ENCODE assay signal across 8 cellular contexts in the genomic region with DNA sequence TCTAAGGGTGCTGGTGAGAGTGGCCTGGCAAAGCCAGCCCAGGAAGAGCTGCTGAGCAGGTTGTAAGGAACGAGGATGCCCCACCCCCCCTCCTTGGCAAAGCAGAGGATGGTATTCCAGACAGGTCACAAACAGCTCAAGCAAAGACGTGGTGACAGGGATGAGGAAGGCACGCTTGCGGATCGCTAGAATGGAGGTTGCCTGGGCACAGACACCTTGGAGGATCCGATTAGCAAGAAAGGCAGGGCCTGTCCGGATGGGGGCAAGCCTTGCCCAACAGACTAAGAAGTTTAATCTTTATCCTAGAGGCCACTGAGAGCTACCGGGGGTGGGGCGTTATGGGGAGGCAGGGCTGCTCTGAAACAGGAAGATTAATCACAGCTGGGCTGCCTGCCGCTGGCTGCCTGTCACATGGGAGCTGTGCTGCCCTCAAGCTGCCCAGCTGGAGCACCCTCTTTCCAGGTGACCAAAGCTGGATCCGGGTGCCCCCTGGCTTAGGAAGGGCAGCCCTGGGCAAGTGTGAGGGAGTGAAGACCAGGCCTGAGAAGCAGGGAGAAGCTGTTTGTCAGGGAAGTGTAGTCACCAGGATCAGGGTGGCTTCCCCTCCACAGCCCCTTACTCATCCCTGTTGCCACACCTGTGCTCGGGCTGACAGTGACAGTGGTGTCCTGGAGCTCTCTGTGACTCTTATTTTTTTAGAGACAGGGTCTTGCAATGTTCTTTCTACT.
DNase-seq lines count a peak whose midpoint lies in the region; ATAC-seq and TF ChIP-seq lines count a peak whose summit lies in the region.

No MANE protein-coding gene starts in this region.

- H2AFZ ChIP-seq in OCI-LY3 (ENCODE audit: low read depth, low read length): no peak overlapping the region

- no peak overlapping the region for H3K27ac ChIP-seq in OCI-LY3 (ENCODE audit: low read length)

- H3K27ac Mint-ChIP-seq in stimulated activated effector memory CD8-positive, alpha-beta T cell treated with anti-CD3 and anti-CD28 coated beads, Interleukin-12 subunit alpha, Interleukin-12 subunit beta, amount 100 ng/mL, for 72 hours: peak overlapping the region; percentile 99

- no peak overlapping the region for H3K9ac ChIP-seq in OCI-LY3 (ENCODE audit: low read length)

- no peaks in the 10 kb centered on the region for H3K9me3 ChIP-seq in OCI-LY3 (ENCODE audit: insufficient read depth, low read length)

- peaks cover 88% of the 10 kb centered on the region for H3K4me1 Mint-ChIP-seq in stimulated activated effector memory CD8-positive, alpha-beta T cell treated with anti-CD3 and anti-CD28 coated beads, Interleukin-12 subunit alpha, Interleukin-12 subunit beta, amount 100 ng/mL, for 72 hours

- H3K36me3 ChIP-seq in OCI-LY3 (replicated peaks; ENCODE audit: low read depth, low read length): peaks cover 7% of the 10 kb centered on the region

- H3K79me2 ChIP-seq in OCI-LY3 (ENCODE audit: low read length): no peaks in the 10 kb centered on the region

- H3K9me3 Mint-ChIP-seq in stimulated activated effector memory CD8-positive, alpha-beta T cell treated with anti-CD3 and anti-CD28 coated beads, Interleukin-12 subunit alpha, Interleukin-12 subunit beta, amount 100 ng/mL, for 72 hours: no peaks in the 10 kb centered on the region

- no peak overlapping the region for H3K4me3 ChIP-seq in OCI-LY3 (ENCODE audit: low read length)

- H3K27me3 ChIP-seq in OCI-LY3 (ENCODE audit: low read depth, low read length): peaks cover under 1% of the 10 kb centered on the region; the same call in 1 of the 2 replicates

- no peak for TF ChIP-seq CTCF in OCI-LY3 (IDR thresholded peaks at IDR 0.05; ENCODE audit: low read depth, low read length)

- H3K4me1 ChIP-seq in OCI-LY3 (ENCODE audit: low read length): peaks cover 12% of the 10 kb centered on the region

- peak; percentile 36 for ATAC-seq in GM18498 (IDR thresholded peaks at IDR 0.05; ENCODE audit: unreplicated experiment)
- peak; percentile 48 for ATAC-seq in stimulated activated effector memory CD8-positive, alpha-beta T cell treated with anti-CD3 and anti-CD28 coated beads, Interleukin-12 subunit alpha, Interleukin-12 subunit beta, amount 100 ng/mL, for 72 hours
- no peak for ATAC-seq in HG02623 (IDR thresholded peaks at IDR 0.05; ENCODE audit: unreplicated experiment)
- no peak for ATAC-seq in HG03378 (IDR thresholded peaks at IDR 0.05; ENCODE audit: unreplicated experiment)
- no peak for ATAC-seq in GM21381 (IDR thresholded peaks at IDR 0.05; ENCODE audit: unreplicated experiment)

- 0 out of 2 replicates have a peak overlapping the region, but pooled peaks have one; percentile 3 for H3K4me2 ChIP-seq in OCI-LY3 (ENCODE audit: low read length)

- DNase-seq in activated effector memory CD4-positive, alpha-beta T cell treated with anti-CD3 and anti-CD28 coated beads, Interleukin-2, amount 50 U/mL, for 16 hours: peak; percentile 86
- DNase-seq in iris pigment epithelial cell (ENCODE audit: low read depth): peak; percentile 60
- peak in 1 of 2 donors; percentile 35 for DNase-seq in stimulated activated effector memory CD8-positive, alpha-beta T cell treated with anti-CD3 and anti-CD28 coated beads, Interleukin-12 subunit alpha, Interleukin-12 subunit beta, amount 100 ng/mL, for 72 hours (ENCODE audit: low spot score in 2 of 2)

- H4K20me1 ChIP-seq in OCI-LY3 (ENCODE audit: insufficient read depth, low read length): no peaks in the 10 kb centered on the region

- peak overlapping the region; percentile 94 for H3K4me3 Mint-ChIP-seq in stimulated activated effector memory CD8-positive, alpha-beta T cell treated with anti-CD3 and anti-CD28 coated beads, Interleukin-12 subunit alpha, Interleukin-12 subunit beta, amount 100 ng/mL, for 72 hours

- H3K36me3 Mint-ChIP-seq in stimulated activated effector memory CD8-positive, alpha-beta T cell treated with anti-CD3 and anti-CD28 coated beads, Interleukin-12 subunit alpha, Interleukin-12 subunit beta, amount 100 ng/mL, for 72 hours: peaks cover 28% of the 10 kb centered on the region

Comparison
In these comparisons a context has a peak if more than half of its experiments do, and no peak if none do; other contexts are left out.
1. ATAC-seq: peak in GM18498 (single experiment) and stimulated activated effector memory CD8-positive, alpha-beta T cell treated with anti-CD3 and anti-CD28 coated beads, Interleukin-12 subunit alpha, Interleukin-12 subunit beta, amount 100 ng/mL, for 72 hours (single experiment); none in HG02623 (single experiment), HG03378 (single experiment) and GM21381 (single experiment).